ENCODE assay signal across 18 cellular contexts in genomic region chr7:27547401-27547800, GRCh38.
DNase-seq lines count a peak whose midpoint lies in the region; ATAC-seq and TF ChIP-seq lines count a peak whose summit lies in the region.
"Had no signal": no experiment of that assay in that cellular context is flagged by ENCODE, and none has a peak within 500 bp of the region (broad histone marks: within the 10 kb centered on the region; RNA-seq: fewer than 3 reads in every experiment).

No MANE protein-coding gene starts in this region.

- CTCF ChIA-PET in CD4-positive, alpha-beta T cell (lab: Charles Lee): no interaction called here

- no peak for TF ChIP-seq RAD21 in neural cell (conservative IDR thresholded peaks at IDR 0.05)

- ATAC-seq in CD4-positive, alpha-beta T cell (ENCODE audit: poor library complexity): no peak
- ATAC-seq in right lobe of liver: no peak
- ATAC-seq: natural killer cell treated with Interleukin-12 subunit alpha and Interleukin-12 subunit beta and Interleukin-15 and Interleukin-18, amount 100 ng/mL, for 72 hours; Right ventricle myocardium inferior had no signal

- H3K27me3 ChIP-seq in neural cell (ENCODE audit: insufficient read depth, low read depth, low read length): no peaks in the 10 kb centered on the region
- no peaks in the 10 kb centered on the region for H3K27me3 ChIP-seq in effector memory CD4-positive, alpha-beta T cell (replicated peaks; ENCODE audit: control insufficient read depth, insufficient read depth, low read length, poor library complexity, severe bottlenecking)
- H3K27me3 ChIP-seq in CD4-positive, alpha-beta T cell (ENCODE audit: control insufficient read depth, insufficient read depth, low read length): no peaks in the 10 kb centered on the region
- no peaks in the 10 kb centered on the region for H3K27me3 ChIP-seq in right lobe of liver
- H3K27me3 ChIP-seq: dorsolateral prefrontal cortex, stomach had no signal

- DNase-seq in AG09309 (ENCODE audit: low read depth) (peak; percentile 51), HFFc6 (peak; percentile 37), epidermal melanocyte (ENCODE audit: insufficient read length, low spot score) (peak; percentile 23), cardiac septum (ENCODE audit: low spot score) (no peak), right lobe of liver (no peak)
- DNase-seq in effector memory CD4-positive, alpha-beta T cell: no peak
- no peak for DNase-seq in CD4-positive, alpha-beta T cell
- DNase-seq: activated CD4-positive, alpha-beta T cell treated with anti-CD3 and anti-CD28 coated beads, Interleukin-2, amount 10 ng/mL, durations not matched to agents 24 days and 14 days; activated CD8-positive, alpha-beta memory T cell treated with anti-CD3 and anti-CD28 coated beads, Interleukin-2, amount 50 U/mL, for 48 hours; activated naive CD4-positive, alpha-beta T cell treated with Interleukin-2 at 50 U/mL for 16 hours; dorsolateral prefrontal cortex; NCI-H187; NCI-H446; stomach; T-helper 9 cell had no signal

- H3K9ac ChIP-seq in neural cell (ENCODE audit: low read length): no peak overlapping the region

- TF ChIP-seq EP300 in neural cell (conservative IDR thresholded peaks at IDR 0.05; ENCODE audit: poor library complexity, severe bottlenecking): no peak

- peaks cover 12% of the 10 kb centered on the region for H3K4me1 Mint-ChIP-seq in HFFc6 (ENCODE audit: low read depth)
- no peaks in the 10 kb centered on the region for H3K4me1 Mint-ChIP-seq in CD4-positive, alpha-beta T cell (ENCODE audit: low read depth)
- H3K4me1 Mint-ChIP-seq: activated CD4-positive, alpha-beta T cell treated with anti-CD3 and anti-CD28 coated beads, Interleukin-2, amount 10 ng/mL, durations not matched to agents 24 days and 14 days had no signal

- H2AFZ ChIP-seq in neural cell (ENCODE audit: low read depth, low read length): no peak overlapping the region

- H3K27ac ChIP-seq in neural cell (ENCODE audit: low read length): peak overlapping the region; percentile 15
- no peak overlapping the region for H3K27ac ChIP-seq in effector memory CD4-positive, alpha-beta T cell (ENCODE audit: insufficient read depth, low read length, poor library complexity, severe bottlenecking)
- H3K27ac ChIP-seq in CD4-positive, alpha-beta T cell (ENCODE audit: low read depth, low read length): no peak overlapping the region
- H3K27ac ChIP-seq in right lobe of liver: no peak overlapping the region
- H3K27ac ChIP-seq: dorsolateral prefrontal cortex, stomach had no signal

- TF ChIP-seq CTCF in AG09309 (IDR thresholded peaks at IDR 0.05; ENCODE audit: control insufficient read depth, insufficient read depth, low read depth, low read length, missing control alignments) (no peak), HFFc6 (IDR thresholded peaks at IDR 0.05) (no peak), neural cell (IDR thresholded peaks at IDR 0.05; ENCODE audit: poor library complexity, severe bottlenecking) (no peak), right lobe of liver (IDR thresholded peaks at IDR 0.05) (no peak)
- TF ChIP-seq CTCF in CD4-positive, alpha-beta T cell (IDR thresholded peaks at IDR 0.05): no peak

- H3K9me3 Mint-ChIP-seq in HFFc6: no peaks in the 10 kb centered on the region
- H3K9me3 Mint-ChIP-seq in CD4-positive, alpha-beta T cell: no peaks in the 10 kb centered on the region
- H3K9me3 Mint-ChIP-seq: activated CD4-positive, alpha-beta T cell treated with anti-CD3 and anti-CD28 coated beads, Interleukin-2, amount 10 ng/mL, durations not matched to agents 24 days and 14 days; natural killer cell treated with Interleukin-12 subunit alpha and Interleukin-12 subunit beta and Interleukin-15 and Interleukin-18, amount 100 ng/mL, for 72 hours had no signal

- H3F3A ChIP-seq in neural cell (ENCODE audit: insufficient read depth, low read length, poor library complexity, severe bottlenecking): no peaks in the 10 kb centered on the region

- H3K27ac Mint-ChIP-seq in HFFc6: peak overlapping the region; percentile 58; the same call in 1 of the 2 replicates
- no peak overlapping the region for H3K27ac Mint-ChIP-seq in CD4-positive, alpha-beta T cell
- H3K27ac Mint-ChIP-seq: activated CD4-positive, alpha-beta T cell treated with anti-CD3 and anti-CD28 coated beads, Interleukin-2, amount 10 ng/mL, durations not matched to agents 24 days and 14 days; natural killer cell treated with Interleukin-12 subunit alpha and Interleukin-12 subunit beta and Interleukin-15 and Interleukin-18, amount 100 ng/mL, for 72 hours had no signal

- H3K4me3 ChIP-seq in AG09309 (ENCODE audit: control insufficient read depth, low read depth, low read length) (no peak overlapping the region), neural cell (ENCODE audit: low read length) (no peak overlapping the region), right lobe of liver (no peak overlapping the region)
- H3K4me3 ChIP-seq in effector memory CD4-positive, alpha-beta T cell (ENCODE audit: insufficient read depth, low read depth, low read length, poor library complexity, severe bottlenecking): no peak overlapping the region
- H3K4me3 ChIP-seq: dorsolateral prefrontal cortex, stomach had no signal

- no peaks in the 10 kb centered on the region for H3K4me1 ChIP-seq in effector memory CD4-positive, alpha-beta T cell (ENCODE audit: control insufficient read depth, insufficient read depth, low read length, poor library complexity, severe bottlenecking)
- no peaks in the 10 kb centered on the region for H3K4me1 ChIP-seq in right lobe of liver

- 71% methylated on average over 1 of the region's 1 CpG for WGBS in right lobe of liver (ENCODE audit: insufficient coverage, low coverage, low lambda C conversion rate, missing lambda C conversion rate)

- no peaks in the 10 kb centered on the region for H4K20me1 ChIP-seq in neural cell (ENCODE audit: insufficient read depth)

- no peaks in the 10 kb centered on the region for H3K79me2 ChIP-seq in neural cell (replicated peaks; ENCODE audit: insufficient read depth, low read length)

- H3K4me2 ChIP-seq in neural cell (ENCODE audit: low read length): no peak overlapping the region

- POLR2A ChIA-PET in CD4-positive, alpha-beta T cell (lab: Charles Lee): no interaction called here

- no peak overlapping the region for H3K4me3 Mint-ChIP-seq in HFFc6
- H3K4me3 Mint-ChIP-seq in CD4-positive, alpha-beta T cell: no peak overlapping the region
- H3K4me3 Mint-ChIP-seq: activated CD4-positive, alpha-beta T cell treated with anti-CD3 and anti-CD28 coated beads, Interleukin-2, amount 10 ng/mL, durations not matched to agents 24 days and 14 days; natural killer cell treated with Interleukin-12 subunit alpha and Interleukin-12 subunit beta and Interleukin-15 and Interleukin-18, amount 100 ng/mL, for 72 hours had no signal

- H3K36me3 ChIP-seq in neural cell (ENCODE audit: insufficient read depth, low read length): no peaks in the 10 kb centered on the region
- H3K36me3 ChIP-seq in effector memory CD4-positive, alpha-beta T cell (ENCODE audit: control insufficient read depth, insufficient read depth, low read length): no peaks in the 10 kb centered on the region
- peaks cover 0 to 3% (median 0%) of the 10 kb centered on the region in 4 donors for H3K36me3 ChIP-seq in right lobe of liver

- no peaks in the 10 kb centered on the region for H3K27me3 Mint-ChIP-seq in HFFc6 (ENCODE audit: insufficient read depth)
- no peaks in the 10 kb centered on the region for H3K27me3 Mint-ChIP-seq in CD4-positive, alpha-beta T cell
- H3K27me3 Mint-ChIP-seq: activated CD4-positive, alpha-beta T cell treated with anti-CD3 and anti-CD28 coated beads, Interleukin-2, amount 10 ng/mL, durations not matched to agents 24 days and 14 days; natural killer cell treated with Interleukin-12 subunit alpha and Interleukin-12 subunit beta and Interleukin-15 and Interleukin-18, amount 100 ng/mL, for 72 hours had no signal

- H3K9me3 ChIP-seq in neural cell (ENCODE audit: low read length) (no peaks in the 10 kb centered on the region), right lobe of liver (no peaks in the 10 kb centered on the region)
- no peaks in the 10 kb centered on the region for H3K9me3 ChIP-seq in effector memory CD4-positive, alpha-beta T cell (ENCODE audit: control insufficient read depth, low read length)
- no peaks in the 10 kb centered on the region for H3K9me3 ChIP-seq in CD4-positive, alpha-beta T cell (ENCODE audit: control insufficient read depth, low read length)
- H3K9me3 ChIP-seq: stomach had no signal

- no peak for TF ChIP-seq POLR2A in right lobe of liver (IDR thresholded peaks at IDR 0.05)

- no peaks in the 10 kb centered on the region for H3K9me2 ChIP-seq in neural cell (ENCODE audit: insufficient read depth, low read length)

- intact Hi-C loops in cardiac septum (cut with DNase I) (no loop called here), right lobe of liver (cut with DNase I) (no loop called here)
- intact Hi-C loops in CD4-positive, alpha-beta T cell (cut with DNase I, micrococcal nuclease): no loop called here

- H3K36me3 Mint-ChIP-seq in HFFc6 (ENCODE audit: low read depth): peaks cover 7% of the 10 kb centered on the region; the same call in 1 of the 2 replicates
- peaks cover 17% of the 10 kb centered on the region for H3K36me3 Mint-ChIP-seq in CD4-positive, alpha-beta T cell (ENCODE audit: low read depth)
- H3K36me3 Mint-ChIP-seq: natural killer cell treated with Interleukin-12 subunit alpha and Interleukin-12 subunit beta and Interleukin-15 and Interleukin-18, amount 100 ng/mL, for 72 hours had no signal

TF ChIP-seq in neural cell, 6 proteins besides CTCF, POLR2A, EP300 and RAD21 (continues in another document):
- no peak for TF ChIP-seq MXI1 (conservative IDR thresholded peaks at IDR 0.05; ENCODE audit: poor library complexity, severe bottlenecking)
- no peak for TF ChIP-seq EZH2 (IDR thresholded peaks at IDR 0.05; ENCODE audit: borderline replicate concordance, insufficient read depth, low read length, poor library complexity, severe bottlenecking)
- no peak for TF ChIP-seq SMC3 (conservative IDR thresholded peaks at IDR 0.05; ENCODE audit: poor library complexity)

Comparison
In these comparisons a context has a peak if more than half of its experiments do, and no peak if none do; other contexts are left out.
1. DNase-seq: peak in AG09309 (single experiment), HFFc6 (single experiment) and epidermal melanocyte (single experiment); none in cardiac septum (single experiment), effector memory CD4-positive, alpha-beta T cell (0 of 3), CD4-positive, alpha-beta T cell (0 of 10) and right lobe of liver (0 of 3).